Comparison of ENCODE assay signal across 1 cellular context in the genomic region with DNA sequence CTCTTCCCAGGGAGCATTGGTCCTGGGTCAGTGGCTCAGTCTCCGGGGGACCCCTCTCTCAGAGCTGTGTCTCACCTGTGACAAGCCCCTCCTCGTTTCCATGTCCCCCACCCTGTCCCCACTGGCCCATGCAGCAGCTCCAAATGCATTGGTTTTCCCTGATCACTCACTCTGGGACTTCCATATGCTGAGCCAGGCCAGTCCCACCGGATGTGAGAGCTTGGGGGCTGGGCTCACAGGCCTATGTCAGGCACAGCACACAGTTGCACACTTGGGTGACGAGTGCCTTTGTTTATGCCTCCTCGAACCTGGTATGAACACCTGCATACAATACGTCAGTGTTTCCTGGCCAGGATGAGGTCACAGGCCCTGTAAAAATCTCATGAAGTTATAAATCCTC.
TF ChIP-seq lines count a peak whose summit lies in the region.

No MANE protein-coding gene starts in this region.

TF ChIP-seq in HepG2, 621 proteins besides CTCF, POLR2A, EP300 and RAD21 (continued from another document):
- no peak for TF ChIP-seq FOXP1 (IDR thresholded peaks at IDR 0.05)
- TF ChIP-seq FOXP1 (CRISPR knock-in tag; IDR thresholded peaks at IDR 0.05), result no peak
- TF ChIP-seq NRL (CRISPR knock-in tag; IDR thresholded peaks at IDR 0.05; ENCODE audit: borderline replicate concordance), result no peak
- TF ChIP-seq ZNF839 (CRISPR knock-in tag; IDR thresholded peaks at IDR 0.05; ENCODE audit: borderline replicate concordance), result no peak
- TF ChIP-seq, protein P1, sequence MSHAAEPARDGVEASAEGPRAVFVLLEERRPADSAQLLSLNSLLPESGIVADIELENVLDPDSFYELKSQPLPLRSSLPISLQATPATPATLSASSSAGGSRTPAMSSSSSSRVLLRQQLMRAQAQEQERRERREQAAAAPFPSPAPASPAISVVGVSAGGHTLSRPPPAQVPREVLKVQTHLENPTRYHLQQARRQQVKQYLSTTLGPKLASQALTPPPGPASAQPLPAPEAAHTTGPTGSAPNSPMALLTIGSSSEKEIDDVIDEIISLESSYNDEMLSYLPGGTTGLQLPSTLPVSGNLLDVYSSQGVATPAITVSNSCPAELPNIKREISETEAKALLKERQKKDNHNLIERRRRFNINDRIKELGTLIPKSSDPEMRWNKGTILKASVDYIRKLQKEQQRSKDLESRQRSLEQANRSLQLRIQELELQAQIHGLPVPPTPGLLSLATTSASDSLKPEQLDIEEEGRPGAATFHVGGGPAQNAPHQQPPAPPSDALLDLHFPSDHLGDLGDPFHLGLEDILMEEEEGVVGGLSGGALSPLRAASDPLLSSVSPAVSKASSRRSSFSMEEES (CRISPR knock-in tag; IDR thresholded peaks at IDR 0.05), result no peak
- TF ChIP-seq, protein P2, sequence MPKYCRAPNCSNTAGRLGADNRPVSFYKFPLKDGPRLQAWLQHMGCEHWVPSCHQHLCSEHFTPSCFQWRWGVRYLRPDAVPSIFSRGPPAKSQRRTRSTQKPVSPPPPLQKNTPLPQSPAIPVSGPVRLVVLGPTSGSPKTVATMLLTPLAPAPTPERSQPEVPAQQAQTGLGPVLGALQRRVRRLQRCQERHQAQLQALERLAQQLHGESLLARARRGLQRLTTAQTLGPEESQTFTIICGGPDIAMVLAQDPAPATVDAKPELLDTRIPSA (CRISPR knock-in tag; IDR thresholded peaks at IDR 0.05; ENCODE audit: borderline replicate concordance), result no peak
TF ChIP-seq in HepG2: peak in this region for 0.
